24 cellular contexts compared by ENCODE assay signal in the genomic region with DNA sequence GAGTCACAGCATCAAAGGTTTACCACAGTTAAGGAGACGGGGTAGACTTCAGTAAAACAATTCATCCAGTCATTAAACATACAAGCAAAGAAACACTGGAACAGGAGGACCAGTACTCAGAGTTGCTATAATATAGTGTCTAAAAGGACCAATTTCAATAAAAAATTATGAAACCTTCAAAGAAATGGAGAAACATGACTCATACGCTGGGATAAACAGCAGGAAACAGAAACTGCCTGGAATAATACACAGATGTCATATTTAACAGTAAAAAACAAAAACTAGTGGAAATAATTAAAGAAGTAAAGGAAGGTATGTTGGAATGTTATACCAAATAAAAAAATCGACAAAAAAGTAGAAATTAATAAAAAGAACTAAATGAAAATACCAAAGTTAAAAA.
A peak's percentile ranks its signal among the peaks of the same experiment; 100 is the strongest.
DNase-seq lines count a peak whose midpoint lies in the region; ATAC-seq and TF ChIP-seq lines count a peak whose summit lies in the region.
"Had no signal": no experiment of that assay in that cellular context is flagged by ENCODE, and none has a peak within 500 bp of the region (broad histone marks: within the 10 kb centered on the region; RNA-seq: fewer than 3 reads in every experiment).

No MANE protein-coding gene starts in this region.

- ATAC-seq in central memory CD8-positive, alpha-beta T cell (replicated peaks; ENCODE audit: extremely low read depth, poor library complexity, severe bottlenecking), result no peak
- no peak for ATAC-seq in HG03025 (IDR thresholded peaks at IDR 0.05; ENCODE audit: low FRiP score, unreplicated experiment)
- ATAC-seq in GM19467 (IDR thresholded peaks at IDR 0.05; ENCODE audit: unreplicated experiment), result no peak
- ATAC-seq: natural killer cell, psoas muscle had no signal

- H3K9me3 ChIP-seq in MM.1S (replicated peaks; ENCODE audit: insufficient read depth, low read length), result no peaks in the 10 kb centered on the region
- H3K9me3 ChIP-seq: BE2C had no signal

- no peak overlapping the region for H3K27ac Mint-ChIP-seq in central memory CD8-positive, alpha-beta T cell (ENCODE audit: low read depth)
- H3K27ac Mint-ChIP-seq: activated CD4-positive, alpha-beta T cell treated with anti-CD3 and anti-CD28 coated beads, Interleukin-2, amount 10 ng/mL, durations not matched to agents 24 days and 14 days; memory B cell; natural killer cell had no signal

- TF ChIP-seq CTCF in MM.1S (IDR thresholded peaks at IDR 0.05; ENCODE audit: low read length), result no peak

- H3K9me2 ChIP-seq in MM.1S (replicated peaks; ENCODE audit: insufficient read depth, low read length), result no peaks in the 10 kb centered on the region

- peak overlapping the region; percentile 23 for H3K4me3 Mint-ChIP-seq in central memory CD8-positive, alpha-beta T cell
- H3K4me3 Mint-ChIP-seq: memory B cell, natural killer cell had no signal

- peak overlapping the region; percentile 44; the same call in 1 of the 2 replicates for H2AFZ ChIP-seq in MM.1S (ENCODE audit: low read length)

- peak overlapping the region; percentile 81; the same call in 1 of the 2 replicates for H3K27ac ChIP-seq in MM.1S (ENCODE audit: low read length)
- H3K27ac ChIP-seq: coronary artery, epithelial cell of prostate, psoas muscle, RWPE1 had no signal

- H3K4me3 ChIP-seq in MM.1S (ENCODE audit: low read length), result peak overlapping the region; percentile 13; the same call in 1 of the 2 replicates
- H3K4me3 ChIP-seq: coronary artery, psoas muscle had no signal

- H3F3A ChIP-seq in MM.1S (ENCODE audit: insufficient read depth, low read length), result peaks cover 31% of the 10 kb centered on the region

- H3K4me1 Mint-ChIP-seq in central memory CD8-positive, alpha-beta T cell, result no peaks in the 10 kb centered on the region
- H3K4me1 Mint-ChIP-seq: memory B cell, natural killer cell had no signal

- no peaks in the 10 kb centered on the region for H3K27me3 Mint-ChIP-seq in central memory CD8-positive, alpha-beta T cell
- H3K27me3 Mint-ChIP-seq: activated CD4-positive, alpha-beta T cell treated with anti-CD3 and anti-CD28 coated beads, Interleukin-2, amount 10 ng/mL, durations not matched to agents 24 days and 14 days; memory B cell had no signal

- no peaks in the 10 kb centered on the region for H3K36me3 ChIP-seq in MM.1S (replicated peaks; ENCODE audit: insufficient read depth, low read length)
- H3K36me3 ChIP-seq: BE2C, MG63 had no signal

- peaks cover 41% of the 10 kb centered on the region for H3K4me1 ChIP-seq in MM.1S (ENCODE audit: low read length)
- H3K4me1 ChIP-seq: BE2C, psoas muscle had no signal

- H3K27me3 ChIP-seq in MM.1S (replicated peaks; ENCODE audit: insufficient read depth, low read length), result no peaks in the 10 kb centered on the region
- H3K27me3 ChIP-seq: BE2C, MG63 had no signal

- DNase-seq in EL, result peak; percentile 17
- no peak for DNase-seq in MM.1S
- DNase-seq in central memory CD8-positive, alpha-beta T cell (ENCODE audit: low spot score in 2 of 2), result no peak
- peak; percentile 59 to 81 for DNase-seq in lung microvascular endothelial cell (ENCODE audit: low read depth in 2 of 2)
- no peak for DNase-seq in SKM-1 treated with dmso at 0.1 percent for 144 hours (lab: John Stamatoyannopoulos, UW; ENCODE audit: unreplicated experiment)
- DNase-seq in stimulated activated CD4-positive, alpha-beta T cell treated with anti-CD3 and anti-CD28 coated beads, Interleukin-4, amount 100 ng/mL, for 4 hours, result no peak
- DNase-seq: activated CD4-positive, alpha-beta T cell treated with anti-CD3 and anti-CD28 coated beads, Interleukin-2, amount 10 ng/mL, durations not matched to agents 24 days and 14 days; activated CD8-positive, alpha-beta memory T cell treated with anti-CD3 and anti-CD28 coated beads, Interleukin-2, amount 50 U/mL, for 48 hours; activated gamma-delta T cell treated with Interleukin-2 at 50 U/mL for 16 hours; amygdala; BE2C; Calu3; head of caudate nucleus; MG63; natural killer cell; psoas muscle; stimulated activated CD8-positive, alpha-beta memory T cell treated with anti-CD3 and anti-CD28 coated beads, Interleukin-4, amount 100 ng/mL, for 48 hours; substantia nigra had no signal

- H3K9me3 Mint-ChIP-seq in central memory CD8-positive, alpha-beta T cell, result peaks cover 18% of the 10 kb centered on the region

- peak overlapping the region; percentile 80 for H3K4me2 ChIP-seq in MM.1S (ENCODE audit: low read depth, low read length)

- no peaks in the 10 kb centered on the region for H4K20me1 ChIP-seq in MM.1S (ENCODE audit: insufficient read depth, low read length)

- no peak overlapping the region for H3K9ac ChIP-seq in MM.1S (ENCODE audit: low read length)

- no peaks in the 10 kb centered on the region for H3K36me3 Mint-ChIP-seq in central memory CD8-positive, alpha-beta T cell (ENCODE audit: insufficient read depth)
- H3K36me3 Mint-ChIP-seq: memory B cell, natural killer cell had no signal

- H3K79me2 ChIP-seq in MM.1S (ENCODE audit: low read length), result no peaks in the 10 kb centered on the region

Comparison
In these comparisons a context has a peak if more than half of its experiments do, and no peak if none do; other contexts are left out.
1. DNase-seq: peak in EL (single experiment) and lung microvascular endothelial cell (2 of 2); none in MM.1S (single experiment), central memory CD8-positive, alpha-beta T cell (0 of 2), SKM-1 treated with dmso at 0.1 percent for 144 hours (single experiment) and stimulated activated CD4-positive, alpha-beta T cell treated with anti-CD3 and anti-CD28 coated beads, Interleukin-4, amount 100 ng/mL, for 4 hours (0 of 2).